Comparison of ENCODE assay signal across 25 cellular contexts in genomic region chr5:107950774-107951173, GRCh38.
DNase-seq lines count a peak whose midpoint lies in the region; ATAC-seq and TF ChIP-seq lines count a peak whose summit lies in the region.
"Had no signal": no experiment of that assay in that cellular context is flagged by ENCODE, and none has a peak within 500 bp of the region (broad histone marks: within the 10 kb centered on the region; RNA-seq: fewer than 3 reads in every experiment).

No MANE protein-coding gene starts in this region.

- no peak overlapping the region for H3K4me2 ChIP-seq in neural cell (ENCODE audit: low read length)
- H3K4me2 ChIP-seq: KMS-11 had no signal

- H3F3A ChIP-seq in neural cell (ENCODE audit: insufficient read depth, low read length, poor library complexity, severe bottlenecking), result no peaks in the 10 kb centered on the region

- H3K4me1 Mint-ChIP-seq in brain, result peaks cover 19% of the 10 kb centered on the region
- H3K4me1 Mint-ChIP-seq in activated naive CD4-positive, alpha-beta T cell treated with anti-CD3 and anti-CD28 coated beads, Interleukin-2, amount 10 ng/mL, durations not matched to agents 7 days and 5 days, result peaks cover 45% of the 10 kb centered on the region
- H3K4me1 Mint-ChIP-seq: IgD-negative memory B cell had no signal

- H3K27ac Mint-ChIP-seq in brain, result peak overlapping the region in 3 of 5 experiments; percentile 37 to 91 (median 89)
- no peak overlapping the region for H3K27ac Mint-ChIP-seq in activated naive CD4-positive, alpha-beta T cell treated with anti-CD3 and anti-CD28 coated beads, Interleukin-2, amount 10 ng/mL, durations not matched to agents 7 days and 5 days
- H3K27ac Mint-ChIP-seq: CD8-positive, alpha-beta T cell; IgD-negative memory B cell had no signal

- no peak for ATAC-seq in GM18909 (IDR thresholded peaks at IDR 0.05; ENCODE audit: poor library complexity, unreplicated experiment)
- ATAC-seq: CD8-positive, alpha-beta T cell; GM12878; HCT116 had no signal

- H3K4me3 Mint-ChIP-seq in brain, result no peak overlapping the region
- H3K4me3 Mint-ChIP-seq in activated naive CD4-positive, alpha-beta T cell treated with anti-CD3 and anti-CD28 coated beads, Interleukin-2, amount 10 ng/mL, durations not matched to agents 7 days and 5 days, result no peak overlapping the region
- H3K4me3 Mint-ChIP-seq: CD8-positive, alpha-beta T cell; IgD-negative memory B cell had no signal

- no peaks in the 10 kb centered on the region for H3K9me3 Mint-ChIP-seq in brain
- H3K9me3 Mint-ChIP-seq in activated naive CD4-positive, alpha-beta T cell treated with anti-CD3 and anti-CD28 coated beads, Interleukin-2, amount 10 ng/mL, durations not matched to agents 7 days and 5 days, result no peaks in the 10 kb centered on the region
- H3K9me3 Mint-ChIP-seq: CD8-positive, alpha-beta T cell; IgD-negative memory B cell had no signal

- CTCF ChIA-PET in activated naive CD4-positive, alpha-beta T cell treated with anti-CD3 and anti-CD28 coated beads, Interleukin-2, amount 10 ng/mL, durations not matched to agents 7 days and 5 days (lab: Charles Lee), result no interaction called here

- H3K27me3 ChIP-seq in BE2C, result no peaks in the 10 kb centered on the region
- H3K27me3 ChIP-seq in neural cell (ENCODE audit: insufficient read depth, low read depth, low read length), result no peaks in the 10 kb centered on the region

- H3K9me2 ChIP-seq in neural cell (ENCODE audit: insufficient read depth, low read length), result no peaks in the 10 kb centered on the region

- DNase-seq in BE2C, result peak; percentile 61
- DNase-seq in NCI-H2227 (lab: John Stamatoyannopoulos, UW; ENCODE audit: unreplicated experiment), result peak; percentile 10
- DNase-seq in kidney tubule cell (ENCODE audit: low spot score), result no peak
- no peak for DNase-seq in activated naive CD4-positive, alpha-beta T cell treated with anti-CD3 and anti-CD28 coated beads, Interleukin-2, amount 10 ng/mL, durations not matched to agents 7 days and 5 days
- DNase-seq: Caco-2; CD8-positive, alpha-beta T cell; EL; GDM1; NCI-H1092; NCI-H1417 treated with DMSO at 0.1 percent for 48 hours; NCI-H187 treated with DMSO at 0.1 percent for 48 hours; NCI-H446 treated with DMSO at 0.1 percent for 48 hours; NCI-H526; Right ventricle myocardium superior; RPMI8226; SW 1271 had no signal

- H3K27ac ChIP-seq in neural cell (ENCODE audit: low read length), result peak overlapping the region; percentile 42
- H3K27ac ChIP-seq: C4-2B, HL-60, KMS-11 had no signal

- H3K79me2 ChIP-seq in neural cell (replicated peaks; ENCODE audit: insufficient read depth, low read length), result no peaks in the 10 kb centered on the region

- H3K9ac ChIP-seq in neural cell (ENCODE audit: low read length), result no peak overlapping the region
- H3K9ac ChIP-seq: KMS-11 had no signal

- no peaks in the 10 kb centered on the region for H4K20me1 ChIP-seq in neural cell (ENCODE audit: insufficient read depth)

- H3K27me3 Mint-ChIP-seq in brain, result no peaks in the 10 kb centered on the region
- no peaks in the 10 kb centered on the region for H3K27me3 Mint-ChIP-seq in activated naive CD4-positive, alpha-beta T cell treated with anti-CD3 and anti-CD28 coated beads, Interleukin-2, amount 10 ng/mL, durations not matched to agents 7 days and 5 days
- H3K27me3 Mint-ChIP-seq: IgD-negative memory B cell had no signal

- H3K9me3 ChIP-seq in BE2C (no peaks in the 10 kb centered on the region), neural cell (ENCODE audit: low read length) (no peaks in the 10 kb centered on the region)
- H3K9me3 ChIP-seq: Caco-2 had no signal

- H3K36me3 Mint-ChIP-seq in brain, result no peaks in the 10 kb centered on the region
- peaks cover 9% of the 10 kb centered on the region for H3K36me3 Mint-ChIP-seq in activated naive CD4-positive, alpha-beta T cell treated with anti-CD3 and anti-CD28 coated beads, Interleukin-2, amount 10 ng/mL, durations not matched to agents 7 days and 5 days

- TF ChIP-seq CTCF in BE2C (IDR thresholded peaks at IDR 0.05; ENCODE audit: low read depth, low read length), result no peak
- no peak for TF ChIP-seq CTCF in brain (conservative IDR thresholded peaks at IDR 0.05)
- TF ChIP-seq CTCF in neural cell (IDR thresholded peaks at IDR 0.05; ENCODE audit: poor library complexity, severe bottlenecking), result no peak

- H3K36me3 ChIP-seq in BE2C (no peaks in the 10 kb centered on the region), neural cell (ENCODE audit: insufficient read depth, low read length) (no peaks in the 10 kb centered on the region)

- peaks cover 24% of the 10 kb centered on the region for H3K4me1 ChIP-seq in BE2C

- no peak overlapping the region for H2AFZ ChIP-seq in neural cell (ENCODE audit: low read depth, low read length)

- no peak overlapping the region for H3K4me3 ChIP-seq in BE2C (ENCODE audit: low read depth, low read length)
- H3K4me3 ChIP-seq in neural cell (ENCODE audit: low read length), result no peak overlapping the region
- H3K4me3 ChIP-seq: GM12878 had no signal

- TF ChIP-seq EP300 in neural cell (conservative IDR thresholded peaks at IDR 0.05; ENCODE audit: poor library complexity, severe bottlenecking), result peak; percentile 16

- TF ChIP-seq RAD21 in neural cell (conservative IDR thresholded peaks at IDR 0.05), result no peak

TF ChIP-seq in neural cell, 6 proteins besides CTCF, POLR2A, EP300 and RAD21:
- TF ChIP-seq POLR2AphosphoS5 (IDR thresholded peaks at IDR 0.05) (peak; percentile 69), TAF1 (IDR thresholded peaks at IDR 0.05; ENCODE audit: low read depth) (no peak)
TF ChIP-seq in neural cell: peak in this region for 1.

Comparison
In these comparisons a context has a peak if more than half of its experiments do, and no peak if none do; other contexts are left out.
1. DNase-seq: peak in BE2C (single experiment) and NCI-H2227 (single experiment); none in kidney tubule cell (single experiment) and activated naive CD4-positive, alpha-beta T cell treated with anti-CD3 and anti-CD28 coated beads, Interleukin-2, amount 10 ng/mL, durations not matched to agents 7 days and 5 days (single experiment).